Comparison of ENCODE assay signal across 35 cellular contexts in genomic region chr18:78994000-78994399, GRCh38. TPM values are rescaled to one million over a fixed set of nuclear protein-coding genes. Genes with fewer than 3 reads are reported as not detected.
"Had no signal": no experiment of that assay in that cellular context is flagged by ENCODE, and none has a peak within 500 bp of the region (broad histone marks: within the 10 kb centered on the region; RNA-seq: fewer than 3 reads in every experiment).

No MANE protein-coding gene starts in this region.

- H3K4me1 ChIP-seq: esophagus squamous epithelium, heart right ventricle, parathyroid adenoma, prostate gland, sigmoid colon, stomach, testis, tibial nerve, upper lobe of left lung, uterus had no signal

- H3K36me3 ChIP-seq: esophagus squamous epithelium, heart right ventricle, prostate gland, sigmoid colon, stomach, tibial nerve, upper lobe of left lung, uterus had no signal

- DNase-seq: dermis blood vessel endothelial cell; effector memory CD4-positive, alpha-beta T cell; esophagus squamous epithelium; foreskin melanocyte; glutamatergic neuron; heart right ventricle; hippocampal formation; immature natural killer cell; mesenchymal stem cell; naive B cell; sigmoid colon; stimulated activated CD4-positive, alpha-beta T cell treated with anti-CD3 and anti-CD28 coated beads, Interleukin-2, amount 100 ng/mL, for 24 hours; stimulated activated CD4-positive, alpha-beta T cell treated with anti-CD3 and anti-CD28 coated beads, Interleukin-4, amount 100 ng/mL, for 24 hours; stimulated activated naive CD4-positive, alpha-beta T cell treated with Interleukin-2 at 50 U/mL for 16 hours; stomach; testis; uterus had no signal

- FAIRE-seq: endothelial cell of umbilical vein, keratinocyte had no signal

- H3K9me3 ChIP-seq: esophagus squamous epithelium, prostate gland, sigmoid colon, stomach, testis, tibial nerve, upper lobe of left lung, uterus had no signal

- H3K27me3 ChIP-seq: testis, upper lobe of left lung had no signal

- H3K4me3 ChIP-seq: coronary artery, esophagus squamous epithelium, heart right ventricle, mucosa of descending colon, prostate gland, sigmoid colon, stomach, testis, tibial nerve, upper lobe of left lung, uterus had no signal

- ATAC-seq: mucosa of descending colon; right cardiac atrium; stimulated activated effector memory CD8-positive, alpha-beta T cell treated with anti-CD3 and anti-CD28 coated beads, Interleukin-12 subunit alpha, Interleukin-12 subunit beta, amount 100 ng/mL, for 72 hours had no signal

- H3K27ac ChIP-seq: coronary artery, esophagus squamous epithelium, heart right ventricle, parathyroid adenoma, prostate gland, sigmoid colon, stomach, testis, tibial nerve, upper lobe of left lung, uterus had no signal

- H3K9me3 Mint-ChIP-seq: immature natural killer cell; mesothelial cell of epicardium; natural killer cell treated with Interleukin-12 subunit alpha and Interleukin-12 subunit beta and Interleukin-15 and Interleukin-18, amount 100 ng/mL, for 72 hours; stimulated activated effector memory CD8-positive, alpha-beta T cell treated with anti-CD3 and anti-CD28 coated beads, Interleukin-12 subunit alpha, Interleukin-12 subunit beta, amount 100 ng/mL, for 72 hours had no signal

- H2AFZ ChIP-seq: parathyroid adenoma had no signal

- H3K9ac ChIP-seq: parathyroid adenoma had no signal

- H3K79me2 ChIP-seq: parathyroid adenoma had no signal

- H3K4me3 Mint-ChIP-seq: immature natural killer cell; mesothelial cell of epicardium; naive B cell; natural killer cell treated with Interleukin-12 subunit alpha and Interleukin-12 subunit beta and Interleukin-15 and Interleukin-18, amount 100 ng/mL, for 72 hours; neural crest cell; stimulated activated effector memory CD8-positive, alpha-beta T cell treated with anti-CD3 and anti-CD28 coated beads, Interleukin-12 subunit alpha, Interleukin-12 subunit beta, amount 100 ng/mL, for 72 hours had no signal

- H3K27ac Mint-ChIP-seq: immature natural killer cell; mesothelial cell of epicardium; naive B cell; natural killer cell treated with Interleukin-12 subunit alpha and Interleukin-12 subunit beta and Interleukin-15 and Interleukin-18, amount 100 ng/mL, for 72 hours; stimulated activated effector memory CD8-positive, alpha-beta T cell treated with anti-CD3 and anti-CD28 coated beads, Interleukin-12 subunit alpha, Interleukin-12 subunit beta, amount 100 ng/mL, for 72 hours had no signal

- H3K36me3 Mint-ChIP-seq: immature natural killer cell; mesothelial cell of epicardium; naive B cell; stimulated activated effector memory CD8-positive, alpha-beta T cell treated with anti-CD3 and anti-CD28 coated beads, Interleukin-12 subunit alpha, Interleukin-12 subunit beta, amount 100 ng/mL, for 72 hours had no signal

- H3K4me1 Mint-ChIP-seq: immature natural killer cell; naive B cell; stimulated activated effector memory CD8-positive, alpha-beta T cell treated with anti-CD3 and anti-CD28 coated beads, Interleukin-12 subunit alpha, Interleukin-12 subunit beta, amount 100 ng/mL, for 72 hours had no signal

RNA-seq across cellular contexts. Expression of gene SALL3, which starts 14.4 kb away (rescaled TPM):
- total RNA-seq: endothelial cell of umbilical vein; esophagus squamous epithelium; liver; lung microvascular endothelial cell; mucosa of descending colon; natural killer cell treated with Interleukin-12 subunit alpha and Interleukin-12 subunit beta and Interleukin-15 and Interleukin-18, amount 100 ng/mL, for 72 hours; osteoblast; sigmoid colon; skeletal muscle tissue; stomach; subcutaneous adipose tissue; tibial nerve had no signal
- polyA plus RNA-seq: endothelial cell of umbilical vein, immature natural killer cell, keratinocyte, liver, sigmoid colon, stomach had no signal
